In genomic region chr17:67223924-67224323, GRCh38 we compare ENCODE assay signal across 1 cellular context.
TF ChIP-seq lines count a peak whose summit lies in the region.

No MANE protein-coding gene starts in this region.

TF ChIP-seq in IMR-90, 13 proteins besides CTCF, POLR2A, EP300 and RAD21:
- TF ChIP-seq MAFK (IDR thresholded peaks at IDR 0.05; ENCODE audit: low read depth, low read length) (no peak), USF2 (IDR thresholded peaks at IDR 0.05; ENCODE audit: low read depth, low read length) (peak; percentile 83)
